ENCODE assay signal across 25 cellular contexts in the genomic region with DNA sequence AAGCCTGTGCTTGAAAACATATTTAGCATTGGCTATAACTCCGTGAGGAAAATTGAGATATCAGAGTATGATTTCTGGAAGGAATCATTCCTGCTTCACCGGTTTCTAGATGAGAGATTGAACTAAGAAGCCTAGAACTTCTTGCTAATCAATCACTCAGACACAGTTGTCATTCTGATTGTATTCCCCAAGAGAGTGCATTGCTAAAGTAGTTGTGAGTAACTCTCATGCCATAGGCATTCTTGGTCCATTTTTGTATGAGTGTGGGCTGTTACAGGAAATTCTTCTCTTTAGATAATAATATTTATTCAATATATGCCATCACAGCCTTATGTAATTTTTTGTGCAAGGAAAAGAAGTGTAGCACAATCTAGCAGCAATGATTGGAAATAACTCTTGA.
"Had no signal": no experiment of that assay in that cellular context is flagged by ENCODE, and none has a peak within 500 bp of the region (broad histone marks: within the 10 kb centered on the region; RNA-seq: fewer than 3 reads in every experiment).

No MANE protein-coding gene starts in this region.

- H3K4me1 ChIP-seq: gastrocnemius medialis, heart left ventricle, parathyroid adenoma, upper lobe of right lung had no signal

- DNase-seq: activated CD4-positive, alpha-beta T cell treated with anti-CD3 and anti-CD28 coated beads for 36 hours; activated CD4-positive, alpha-beta T cell treated with anti-CD3 and anti-CD28 coated beads, Interleukin-2, amount 50 U/mL, for 48 hours; activated gamma-delta T cell treated with Interleukin-2 at 50 U/mL for 16 hours; activated T-cell treated with anti-CD3 and anti-CD28 coated beads for 4 hours; adrenal gland; central memory CD4-positive, alpha-beta T cell; dorsolateral prefrontal cortex; endodermal cell; erythroblast; gastrocnemius medialis; heart left ventricle; kidney glomerular epithelial cell; mesendoderm; natural killer cell; stimulated activated CD4-positive, alpha-beta T cell treated with anti-CD3 and anti-CD28 coated beads, Interleukin-1b, Interleukin-23, amount 100 ng/mL, for 48 hours; stimulated activated CD8-positive, alpha-beta memory T cell treated with anti-CD3 and anti-CD28 coated beads, Interleukin-4, amount 100 ng/mL, for 48 hours; stimulated activated naive CD4-positive, alpha-beta T cell; SW 1271; T-helper 2 cell; upper lobe of right lung had no signal

- ATAC-seq: activated CD4-positive, alpha-beta T cell treated with anti-CD3 and anti-CD28 coated beads for 36 hours; activated naive CD4-positive, alpha-beta T cell treated with anti-CD3 and anti-CD28 coated beads, Interleukin-2, amount 50 U/mL, for 72 hours; gastrocnemius medialis; heart left ventricle; natural killer cell; sciatic nerve; upper lobe of right lung; WTC11 had no signal

- H3K79me2 ChIP-seq: parathyroid adenoma had no signal

- H3K9ac ChIP-seq: parathyroid adenoma had no signal

- H3K36me3 ChIP-seq: adrenal gland, gastrocnemius medialis, heart left ventricle, neutrophil, upper lobe of right lung had no signal

- H3K27ac ChIP-seq: adrenal gland, dorsolateral prefrontal cortex, gastrocnemius medialis, heart left ventricle, neutrophil, parathyroid adenoma, upper lobe of right lung had no signal

- H3K9me3 ChIP-seq: adrenal gland, neutrophil, upper lobe of right lung had no signal

- H3K4me3 ChIP-seq: adrenal gland, dorsolateral prefrontal cortex, gastrocnemius medialis, heart left ventricle, upper lobe of right lung had no signal

- H3K27me3 ChIP-seq: adrenal gland, dorsolateral prefrontal cortex, gastrocnemius medialis, heart left ventricle, neutrophil, upper lobe of right lung had no signal

- H2AFZ ChIP-seq: parathyroid adenoma had no signal
